In the genomic region with DNA sequence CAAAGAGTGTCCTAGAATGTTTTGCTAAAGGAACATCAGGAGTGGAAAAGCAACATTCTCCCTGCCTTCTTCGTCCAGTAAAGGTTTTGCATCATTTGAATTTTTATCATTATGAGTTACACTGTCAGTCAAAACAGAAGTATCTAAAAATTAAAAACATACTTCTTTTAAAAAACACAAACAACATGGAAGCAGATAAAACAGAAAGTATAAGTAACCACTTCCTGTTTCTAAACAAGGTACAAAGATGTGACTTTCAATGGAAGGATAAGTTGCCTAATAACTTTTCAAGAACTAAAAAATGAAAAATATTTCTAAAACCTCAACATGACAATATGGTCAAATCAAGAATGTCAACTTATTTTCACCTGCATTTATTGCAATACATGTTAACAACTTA, we compare ENCODE assay signal across 14 cellular contexts.
DNase-seq lines count a peak whose midpoint lies in the region; ATAC-seq and TF ChIP-seq lines count a peak whose summit lies in the region.
"Had no signal": no experiment of that assay in that cellular context is flagged by ENCODE, and none has a peak within 500 bp of the region (broad histone marks: within the 10 kb centered on the region; RNA-seq: fewer than 3 reads in every experiment).

No MANE protein-coding gene starts in this region.

- H3K4me1 Mint-ChIP-seq in T-helper 17 cell = peaks cover 6% of the 10 kb centered on the region

- no peak for TF ChIP-seq CTCF in AG10803 (conservative IDR thresholded peaks at IDR 0.05; ENCODE audit: low read length)

- no peaks in the 10 kb centered on the region for H3K9me3 ChIP-seq in T-helper 17 cell (ENCODE audit: control insufficient read depth, low read length, poor library complexity, severe bottlenecking)

- peaks cover 4% of the 10 kb centered on the region for H3K36me3 Mint-ChIP-seq in T-helper 17 cell (ENCODE audit: low read depth)

- no peak overlapping the region for H3K4me3 Mint-ChIP-seq in T-helper 17 cell
- H3K4me3 Mint-ChIP-seq: CD14-positive monocyte had no signal

- ATAC-seq in GM18502 (IDR thresholded peaks at IDR 0.05; ENCODE audit: poor library complexity, unreplicated experiment) (peak; percentile 50), HG02798 (IDR thresholded peaks at IDR 0.05; ENCODE audit: poor library complexity, unreplicated experiment) (peak; percentile 27), T-helper 17 cell (no peak), GM19455 (IDR thresholded peaks at IDR 0.05; ENCODE audit: unreplicated experiment) (no peak), GM21423 (IDR thresholded peaks at IDR 0.05; ENCODE audit: unreplicated experiment) (no peak)
- ATAC-seq: activated CD4-positive, CD25-positive, alpha-beta regulatory T cell treated with anti-CD3 and anti-CD28 coated beads, Interleukin-2, amount 50 U/mL, for 24 hours had no signal

- peak overlapping the region; percentile 61 for H3K27ac Mint-ChIP-seq in T-helper 17 cell

- DNase-seq in AG10803 (ENCODE audit: low read depth) (peak; percentile 6), T-helper 17 cell (no peak), EL (no peak), NK-92 (lab: John Stamatoyannopoulos, UW; ENCODE audit: unreplicated experiment) (no peak)
- DNase-seq: mammary epithelial cell; NCI-H1417; NCI-H69; stimulated activated CD4-positive, alpha-beta T cell treated with anti-CD3 and anti-CD28 coated beads, Interleukin-12 subunit alpha, Interleukin-12 subunit beta, amount 100 ng/mL, for 4 hours had no signal

- H3K27me3 Mint-ChIP-seq in T-helper 17 cell = no peaks in the 10 kb centered on the region

- no peak overlapping the region for H3K4me3 ChIP-seq in AG10803 (ENCODE audit: low read length)

Comparison
In these comparisons a context has a peak if more than half of its experiments do, and no peak if none do; other contexts are left out.
1. ATAC-seq: peak in GM18502 (single experiment) and HG02798 (single experiment); none in T-helper 17 cell (single experiment), GM19455 (single experiment) and GM21423 (single experiment).